Comparison of ENCODE assay signal across 13 cellular contexts in the genomic region with DNA sequence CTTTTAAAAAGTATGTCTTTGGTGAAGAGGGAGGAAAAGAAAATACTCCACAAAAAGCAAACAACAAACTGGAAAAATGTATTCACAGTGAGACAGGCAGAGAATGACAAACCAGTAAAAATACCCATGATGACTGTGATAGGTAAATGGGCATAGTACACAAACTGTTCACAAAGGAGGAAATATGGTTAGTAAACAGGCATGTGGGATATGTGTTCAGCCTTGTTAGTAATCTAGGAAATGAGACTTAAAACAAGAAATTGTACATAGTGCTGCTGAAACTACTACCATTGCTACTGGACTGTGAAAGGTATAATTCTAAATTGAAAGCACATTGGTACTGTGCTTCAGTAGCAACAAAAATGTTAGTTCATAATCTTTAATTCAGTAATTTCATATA. TPM values are rescaled to one million over a fixed set of nuclear protein-coding genes. Genes with fewer than 3 reads are reported as not detected.
DNase-seq lines count a peak whose midpoint lies in the region; ATAC-seq lines count a peak whose summit lies in the region.
"Had no signal": no experiment of that assay in that cellular context is flagged by ENCODE, and none has a peak within 500 bp of the region (broad histone marks: within the 10 kb centered on the region; RNA-seq: fewer than 3 reads in every experiment).

No MANE protein-coding gene starts in this region.

- H2BK12ac ChIP-seq in mesenchymal stem cell (ENCODE audit: low read length in 2 of 2): no peak overlapping the region

- no peak overlapping the region for H3K27ac ChIP-seq in mesenchymal stem cell (ENCODE audit: low read length, poor library complexity, severe bottlenecking)
- H3K27ac ChIP-seq: body of pancreas, KMS-11, spleen had no signal

- H3K9ac ChIP-seq in mesenchymal stem cell (ENCODE audit: low read length): no peak overlapping the region
- H3K9ac ChIP-seq: KMS-11 had no signal

- no peak overlapping the region for H3K4me2 ChIP-seq in mesenchymal stem cell (ENCODE audit: low read length, poor library complexity, severe bottlenecking)
- H3K4me2 ChIP-seq: KMS-11 had no signal

- no peaks in the 10 kb centered on the region for H3K36me3 ChIP-seq in mesenchymal stem cell (ENCODE audit: control insufficient read depth in 1 of 2, insufficient read depth in 2 of 2, low read depth in 1 of 2, low read length in 2 of 2)
- H3K36me3 ChIP-seq: spleen had no signal

- H3K4me3 ChIP-seq in mesenchymal stem cell (ENCODE audit: insufficient read depth in 1 of 2, low read depth in 1 of 2, low read length in 2 of 2): no peak overlapping the region
- H3K4me3 ChIP-seq: body of pancreas, spleen had no signal

- no peak overlapping the region for H4K8ac ChIP-seq in mesenchymal stem cell (ENCODE audit: low read length)

- H2BK120ac ChIP-seq in mesenchymal stem cell (ENCODE audit: low read depth, low read length): no peak overlapping the region

- no peak overlapping the region for H2BK5ac ChIP-seq in mesenchymal stem cell (ENCODE audit: low read depth, low read length, poor library complexity, severe bottlenecking)

- no peaks in the 10 kb centered on the region for H3K36me3 Mint-ChIP-seq in activated T-helper 17 cell treated with anti-CD3 and anti-CD28 coated beads, Interleukin-2, amount 50 U/mL, for 72 hours (ENCODE audit: low read depth)

- no peaks in the 10 kb centered on the region for H3K27me3 ChIP-seq in mesenchymal stem cell (ENCODE audit: control insufficient read depth in 1 of 2, insufficient read depth in 1 of 2, low read length in 2 of 2)
- H3K27me3 ChIP-seq: body of pancreas, spleen had no signal

- H3K27me3 Mint-ChIP-seq in activated T-helper 17 cell treated with anti-CD3 and anti-CD28 coated beads, Interleukin-2, amount 50 U/mL, for 72 hours: peaks cover 4% of the 10 kb centered on the region

- H3K4me1 ChIP-seq in mesenchymal stem cell (ENCODE audit: control insufficient read depth, insufficient read depth, low read depth, low read length): peaks cover 5% of the 10 kb centered on the region

- H3K4me3 Mint-ChIP-seq in activated T-helper 17 cell treated with anti-CD3 and anti-CD28 coated beads, Interleukin-2, amount 50 U/mL, for 72 hours: no peak overlapping the region
- H3K4me3 Mint-ChIP-seq: neural crest cell had no signal

- ATAC-seq in GM18861 (IDR thresholded peaks at IDR 0.05; ENCODE audit: unreplicated experiment): peak; percentile 81
- ATAC-seq in GM21447 (IDR thresholded peaks at IDR 0.05; ENCODE audit: unreplicated experiment): peak; percentile 83
- peak; percentile 67 for ATAC-seq in HG03045 (IDR thresholded peaks at IDR 0.05; ENCODE audit: unreplicated experiment)
- peak; percentile 38 for ATAC-seq in activated T-helper 17 cell treated with anti-CD3 and anti-CD28 coated beads, Interleukin-2, amount 50 U/mL, for 72 hours (replicated peaks)
- ATAC-seq: body of pancreas had no signal

- no peaks in the 10 kb centered on the region for H3K4me1 Mint-ChIP-seq in activated T-helper 17 cell treated with anti-CD3 and anti-CD28 coated beads, Interleukin-2, amount 50 U/mL, for 72 hours
- H3K4me1 Mint-ChIP-seq: neural crest cell had no signal

- peaks cover 4% of the 10 kb centered on the region for H3K9me3 Mint-ChIP-seq in activated T-helper 17 cell treated with anti-CD3 and anti-CD28 coated beads, Interleukin-2, amount 50 U/mL, for 72 hours

- no peak overlapping the region for H4K91ac ChIP-seq in mesenchymal stem cell (ENCODE audit: low read length)

- H3K4ac ChIP-seq in mesenchymal stem cell (ENCODE audit: low read depth in 1 of 2, low read length in 2 of 2): no peak overlapping the region

- no peaks in the 10 kb centered on the region for H3K9me3 ChIP-seq in mesenchymal stem cell (ENCODE audit: control insufficient read depth, low read length)
- H3K9me3 ChIP-seq: body of pancreas, spleen had no signal

- H3K14ac ChIP-seq in mesenchymal stem cell (ENCODE audit: low read length in 2 of 2): no peak overlapping the region

- no peak overlapping the region for H2BK15ac ChIP-seq in mesenchymal stem cell (ENCODE audit: low read depth, poor library complexity, severe bottlenecking)

- H3K23ac ChIP-seq in mesenchymal stem cell (ENCODE audit: low read length in 2 of 2): no peak overlapping the region

- H3K18ac ChIP-seq in mesenchymal stem cell (ENCODE audit: low read depth in 1 of 2, low read length in 2 of 2): no peak overlapping the region

- DNase-seq in NCI-H2107 treated with DMSO at 0.1 percent for 48 hours (lab: John Stamatoyannopoulos, UW; ENCODE audit: unreplicated experiment) (no peak), mesenchymal stem cell (no peak), OCI-M1 (lab: John Stamatoyannopoulos, UW) (no peak), T-helper 9 cell (no peak)
- DNase-seq: body of pancreas, erythroblast, spleen had no signal

- H3K79me1 ChIP-seq in mesenchymal stem cell (replicated peaks; ENCODE audit: low read length, poor library complexity, severe bottlenecking): peaks cover 12% of the 10 kb centered on the region

- H3K27ac Mint-ChIP-seq in activated T-helper 17 cell treated with anti-CD3 and anti-CD28 coated beads, Interleukin-2, amount 50 U/mL, for 72 hours: no peak overlapping the region

- H2AFZ ChIP-seq in mesenchymal stem cell (ENCODE audit: low read depth, low read length): no peak overlapping the region

- no peak overlapping the region for H2AK5ac ChIP-seq in mesenchymal stem cell (ENCODE audit: low read length, severe bottlenecking)

RNA-seq across cellular contexts. Expression of a gene that starts 50.1 kb away (rescaled TPM):
- 1 to 10 TPM; 2.9 to 6.6 TPM for total RNA-seq in activated T-helper 17 cell treated with anti-CD3 and anti-CD28 coated beads, Interleukin-2, amount 50 U/mL, for 72 hours
- 27.2 TPM for polyA plus RNA-seq in mesenchymal stem cell (2013, experiment 1 of 2)
- polyA plus RNA-seq in mesenchymal stem cell (2013, experiment 2 of 2): 26.3 TPM
